ENCODE assay signal across 8 cellular contexts in genomic region chr19:2740314-2740656, GRCh38. TPM values are rescaled to one million over a fixed set of nuclear protein-coding genes. Genes with fewer than 3 reads are reported as not detected.
A peak's percentile ranks its signal among the peaks of the same experiment; 100 is the strongest.
DNase-seq lines count a peak whose midpoint lies in the region; ATAC-seq and TF ChIP-seq lines count a peak whose summit lies in the region.

No MANE protein-coding gene starts in this region.

- CTCF ChIA-PET in activated naive CD4-positive, alpha-beta T cell treated with anti-CD3 and anti-CD28 coated beads for 36 hours (lab: Charles Lee): interaction anchor here (0.7 kb wide), 1 partner anchor 412 kb away, joined by 3 read pairs; no protein-coding TSS in a partner anchor

- DNase-seq in activated naive CD4-positive, alpha-beta T cell treated with anti-CD3 and anti-CD28 coated beads for 36 hours: no peak
- no peak for DNase-seq in activated naive CD4-positive, alpha-beta T cell treated with anti-CD3 and anti-CD28 coated beads, Interleukin-2, amount 50 U/mL, for 72 hours (ENCODE audit: low spot score in 2 of 2)
- DNase-seq in T-helper 17 cell: no peak
- no peak for DNase-seq in glutamatergic neuron
- DNase-seq in suprapubic skin (ENCODE audit: low spot score in 2 of 2): no peak
- no peak for DNase-seq in SKM-1 (lab: John Stamatoyannopoulos, UW; ENCODE audit: unreplicated experiment)
- DNase-seq in activated effector memory CD4-positive, alpha-beta T cell treated with Interleukin-2 at 50 U/mL for 16 hours: no peak
- DNase-seq in AG08396 (ENCODE audit: low spot score): no peak

- peaks cover 14% of the 10 kb centered on the region for H3K4me1 ChIP-seq in suprapubic skin

- peaks cover 4% of the 10 kb centered on the region for H3K27me3 Mint-ChIP-seq in activated naive CD4-positive, alpha-beta T cell treated with anti-CD3 and anti-CD28 coated beads for 36 hours (ENCODE audit: low read depth)
- peaks cover 12% of the 10 kb centered on the region for H3K27me3 Mint-ChIP-seq in T-helper 17 cell
- peaks cover 15% of the 10 kb centered on the region for H3K27me3 Mint-ChIP-seq in glutamatergic neuron (ENCODE audit: unreplicated experiment)

- peaks cover 19% of the 10 kb centered on the region for H3K4me1 Mint-ChIP-seq in activated naive CD4-positive, alpha-beta T cell treated with anti-CD3 and anti-CD28 coated beads for 36 hours (ENCODE audit: low read depth)
- H3K4me1 Mint-ChIP-seq in T-helper 17 cell: peaks cover 16% of the 10 kb centered on the region
- no peaks in the 10 kb centered on the region for H3K4me1 Mint-ChIP-seq in glutamatergic neuron (ENCODE audit: low read depth, unreplicated experiment)

- no peak for TF ChIP-seq POLR2A in suprapubic skin (IDR thresholded peaks at IDR 0.05)

- no peak for TF ChIP-seq EP300 in suprapubic skin (IDR thresholded peaks at IDR 0.05)

- peak overlapping the region; percentile 89 for H3K4me3 Mint-ChIP-seq in activated naive CD4-positive, alpha-beta T cell treated with anti-CD3 and anti-CD28 coated beads for 36 hours
- H3K4me3 Mint-ChIP-seq in T-helper 17 cell (peak overlapping the region; percentile 88), glutamatergic neuron (ENCODE audit: unreplicated experiment) (peak overlapping the region; percentile 73)

- no peak overlapping the region for H3K27ac Mint-ChIP-seq in activated naive CD4-positive, alpha-beta T cell treated with anti-CD3 and anti-CD28 coated beads for 36 hours
- no peak overlapping the region for H3K27ac Mint-ChIP-seq in activated naive CD4-positive, alpha-beta T cell treated with anti-CD3 and anti-CD28 coated beads, Interleukin-2, amount 50 U/mL, for 72 hours
- H3K27ac Mint-ChIP-seq in T-helper 17 cell: no peak overlapping the region
- peak overlapping the region; percentile 75 for H3K27ac Mint-ChIP-seq in glutamatergic neuron (ENCODE audit: unreplicated experiment)

- intact Hi-C loops in activated naive CD4-positive, alpha-beta T cell treated with anti-CD3 and anti-CD28 coated beads for 36 hours (cut with micrococcal nuclease): loop anchor here (1.0 to 2.0 kb wide), 2 partner anchors 35 to 45 kb away; partner anchors contain the start of gene THOP1

- peaks cover 17% of the 10 kb centered on the region for H3K36me3 ChIP-seq in suprapubic skin

- TF ChIP-seq CTCF in glutamatergic neuron (IDR thresholded peaks at IDR 0.05; ENCODE audit: partially characterized antibody, unreplicated experiment) (no peak), suprapubic skin (IDR thresholded peaks at IDR 0.05) (no peak)

- H3K36me3 Mint-ChIP-seq in activated naive CD4-positive, alpha-beta T cell treated with anti-CD3 and anti-CD28 coated beads for 36 hours (ENCODE audit: low read depth): peaks cover 17% of the 10 kb centered on the region
- peaks cover 16 to 24% of the 10 kb centered on the region in 2 donors for H3K36me3 Mint-ChIP-seq in activated naive CD4-positive, alpha-beta T cell treated with anti-CD3 and anti-CD28 coated beads, Interleukin-2, amount 50 U/mL, for 72 hours
- H3K36me3 Mint-ChIP-seq in T-helper 17 cell (ENCODE audit: low read depth): peaks cover 3% of the 10 kb centered on the region
- no peaks in the 10 kb centered on the region for H3K36me3 Mint-ChIP-seq in glutamatergic neuron (ENCODE audit: unreplicated experiment)

- no peak for ATAC-seq in activated naive CD4-positive, alpha-beta T cell treated with anti-CD3 and anti-CD28 coated beads, Interleukin-2, amount 50 U/mL, for 72 hours
- ATAC-seq in T-helper 17 cell: peak; percentile 0

- peak overlapping the region; percentile 100 for H3K4me3 ChIP-seq in suprapubic skin

- no peaks in the 10 kb centered on the region for H3K9me3 Mint-ChIP-seq in activated naive CD4-positive, alpha-beta T cell treated with anti-CD3 and anti-CD28 coated beads for 36 hours
- no peaks in the 10 kb centered on the region for H3K9me3 Mint-ChIP-seq in activated naive CD4-positive, alpha-beta T cell treated with anti-CD3 and anti-CD28 coated beads, Interleukin-2, amount 50 U/mL, for 72 hours
- H3K9me3 Mint-ChIP-seq in glutamatergic neuron (ENCODE audit: unreplicated experiment): no peaks in the 10 kb centered on the region

- no peak overlapping the region for H3K27ac ChIP-seq in suprapubic skin

- 44% methylated on average over 13 of the region's 13 CpGs for WGBS in suprapubic skin

- peaks cover 9% of the 10 kb centered on the region for H3K27me3 ChIP-seq in suprapubic skin

- H3K9me3 ChIP-seq in T-helper 17 cell (ENCODE audit: control insufficient read depth, low read length, poor library complexity, severe bottlenecking) (no peaks in the 10 kb centered on the region), suprapubic skin (no peaks in the 10 kb centered on the region)

RNA-seq across cellular contexts. Expression of gene SLC39A3, which starts 0.5 kb away (rescaled TPM):
- total RNA-seq in activated naive CD4-positive, alpha-beta T cell treated with anti-CD3 and anti-CD28 coated beads for 36 hours: 10 to 100 TPM; 20.1 to 23.2 TPM
- 10 to 100 TPM; 24.8 to 27.3 TPM for total RNA-seq in activated naive CD4-positive, alpha-beta T cell treated with anti-CD3 and anti-CD28 coated beads, Interleukin-2, amount 50 U/mL, for 72 hours
- 10 to 100 TPM; 12.3 to 20.6 TPM for total RNA-seq in T-helper 17 cell
- total RNA-seq in glutamatergic neuron (ENCODE audit: unreplicated experiment): 40.8 TPM
- total RNA-seq in suprapubic skin: 10 to 100 TPM in 3 of 4 donors, 1 to 10 TPM in 1; 8.0 to 31.1 (median 23.0) TPM

RNA-seq across cellular contexts. Expression of gene DIRAS1, which starts 19.1 kb away (rescaled TPM):
- under 1 TPM; 0.07 to 0.24 TPM for total RNA-seq in activated naive CD4-positive, alpha-beta T cell treated with anti-CD3 and anti-CD28 coated beads for 36 hours
- total RNA-seq in activated naive CD4-positive, alpha-beta T cell treated with anti-CD3 and anti-CD28 coated beads, Interleukin-2, amount 50 U/mL, for 72 hours: under 1 TPM; 0.11 to 0.72 TPM
- total RNA-seq in T-helper 17 cell (under 1 TPM; 0.40 to 0.42 TPM), glutamatergic neuron (ENCODE audit: unreplicated experiment) (47.1 TPM), suprapubic skin (1 to 10 TPM in 3 of 4 donors, under 1 TPM in 1; 0.68 to 4.5 (median 2.1) TPM)

RNA-seq across cellular contexts. Expression of gene GNG7, which starts 37.8 kb away (rescaled TPM):
- 1 to 10 TPM in 1 of 2 experiments, under 1 TPM in 1; 0.74 to 1.1 TPM for total RNA-seq in activated naive CD4-positive, alpha-beta T cell treated with anti-CD3 and anti-CD28 coated beads for 36 hours
- total RNA-seq in activated naive CD4-positive, alpha-beta T cell treated with anti-CD3 and anti-CD28 coated beads, Interleukin-2, amount 50 U/mL, for 72 hours: under 1 TPM; 0.30 to 0.84 TPM
- total RNA-seq in T-helper 17 cell: 1 to 10 TPM; 2.1 to 4.5 TPM
- total RNA-seq in glutamatergic neuron (ENCODE audit: unreplicated experiment): 8.0 TPM
- 1 to 10 TPM; 2.1 to 4.3 (median 3.0) TPM for total RNA-seq in suprapubic skin

RNA-seq across cellular contexts. Expression of gene SGTA, which starts 42.8 kb away (rescaled TPM):
- 10 to 100 TPM; 44.3 to 44.6 TPM for total RNA-seq in activated naive CD4-positive, alpha-beta T cell treated with anti-CD3 and anti-CD28 coated beads for 36 hours
- total RNA-seq in activated naive CD4-positive, alpha-beta T cell treated with anti-CD3 and anti-CD28 coated beads, Interleukin-2, amount 50 U/mL, for 72 hours: 10 to 100 TPM; 48.7 to 54.4 TPM
- total RNA-seq in T-helper 17 cell: 10 to 100 TPM; 29.2 to 31.9 TPM
- total RNA-seq in glutamatergic neuron (ENCODE audit: unreplicated experiment): 90.6 TPM
- 10 to 100 TPM; 29.1 to 48.9 (median 40.6) TPM for total RNA-seq in suprapubic skin

RNA-seq across cellular contexts. Expression of gene THOP1, which starts 45.0 kb away (rescaled TPM):
- total RNA-seq in activated naive CD4-positive, alpha-beta T cell treated with anti-CD3 and anti-CD28 coated beads for 36 hours: 100 to 1,000 TPM; 113 TPM
- 100 to 1,000 TPM in 1 of 2 donors, 10 to 100 TPM in 1; 40.5 to 145 TPM for total RNA-seq in activated naive CD4-positive, alpha-beta T cell treated with anti-CD3 and anti-CD28 coated beads, Interleukin-2, amount 50 U/mL, for 72 hours
- 10 to 100 TPM; 24.2 to 28.1 TPM for total RNA-seq in T-helper 17 cell
- 64.0 TPM for total RNA-seq in glutamatergic neuron (ENCODE audit: unreplicated experiment)
- total RNA-seq in suprapubic skin: 10 to 100 TPM; 31.6 to 55.0 (median 41.4) TPM
